ENCODE assay signal across 10 cellular contexts in genomic region chr19:40597329-40597838, GRCh38. TPM values are rescaled to one million over a fixed set of nuclear protein-coding genes. Genes with fewer than 3 reads are reported as not detected.
DNase-seq lines count a peak whose midpoint lies in the region; ATAC-seq and TF ChIP-seq lines count a peak whose summit lies in the region.
"Had no signal": no experiment of that assay in that cellular context is flagged by ENCODE, and none has a peak within 500 bp of the region (broad histone marks: within the 10 kb centered on the region; RNA-seq: fewer than 3 reads in every experiment).

No MANE protein-coding gene starts in this region.

- H3K27me3 Mint-ChIP-seq in endothelial cell (ENCODE audit: unreplicated experiment), result peaks cover 27% of the 10 kb centered on the region

- intact Hi-C loops in posterior vena cava (cut with DNase I), result loop anchor here (5.0 to 10.0 kb wide), 2 partner anchors 63 to 65 kb away; no protein-coding TSS in a partner anchor

- H3K27ac ChIP-seq in MM.1S (ENCODE audit: low read length) (no peak overlapping the region), substantia nigra (ENCODE audit: low read depth, low read length, poor library complexity, severe bottlenecking) (no peak overlapping the region)

- H4K20me1 ChIP-seq in MM.1S (ENCODE audit: insufficient read depth, low read length), result no peaks in the 10 kb centered on the region

- H3K4me3 ChIP-seq in MM.1S (ENCODE audit: low read length), result no peak overlapping the region
- H3K4me3 ChIP-seq: GM12878 had no signal

- H2AFZ ChIP-seq in MM.1S (ENCODE audit: low read length), result no peak overlapping the region

- H3K4me1 Mint-ChIP-seq in endothelial cell (ENCODE audit: unreplicated experiment), result peaks cover 16% of the 10 kb centered on the region

- no peaks in the 10 kb centered on the region for H3K9me3 Mint-ChIP-seq in endothelial cell (ENCODE audit: unreplicated experiment)

- H3F3A ChIP-seq in MM.1S (ENCODE audit: insufficient read depth, low read length), result peaks cover 14% of the 10 kb centered on the region; the same call in 1 of the 2 replicates

- in situ Hi-C loops in Caki2 (cut with HindIII; ENCODE audit: low pct_unique_long_range_greater_than_20kb, low sequenced_read_pairs), result no loop called here

- H3K4me1 ChIP-seq in MM.1S (ENCODE audit: low read length), result peaks cover 20% of the 10 kb centered on the region

- no peak overlapping the region for H3K9ac ChIP-seq in MM.1S (ENCODE audit: low read length)

- H3K9me3 ChIP-seq in MM.1S (replicated peaks; ENCODE audit: insufficient read depth, low read length), result no peaks in the 10 kb centered on the region

- H3K4me2 ChIP-seq in MM.1S (ENCODE audit: low read depth, low read length), result peak overlapping the region; percentile 8; the same call in 1 of the 2 replicates

- no peaks in the 10 kb centered on the region for H3K79me2 ChIP-seq in MM.1S (ENCODE audit: low read length)

- no peak overlapping the region for H3K27ac Mint-ChIP-seq in endothelial cell (ENCODE audit: unreplicated experiment)

- H3K9me2 ChIP-seq in MM.1S (replicated peaks; ENCODE audit: insufficient read depth, low read length), result no peaks in the 10 kb centered on the region

- H3K36me3 ChIP-seq in MM.1S (replicated peaks; ENCODE audit: insufficient read depth, low read length), result no peaks in the 10 kb centered on the region

- H3K4me3 Mint-ChIP-seq in endothelial cell (ENCODE audit: unreplicated experiment), result peak overlapping the region; percentile 88

- no peak for ATAC-seq in GM19467 (IDR thresholded peaks at IDR 0.05; ENCODE audit: unreplicated experiment)
- ATAC-seq: GM12878 had no signal

- peak; percentile 42 for DNase-seq in Caki2 (ENCODE audit: low read depth)
- no peak for DNase-seq in MM.1S
- no peak for DNase-seq in endothelial cell (ENCODE audit: low spot score)
- DNase-seq in posterior vena cava (ENCODE audit: low spot score), result peak; percentile 80
- DNase-seq in SHP77 treated with DMSO at 0.1 percent for 48 hours (lab: John Stamatoyannopoulos, UW), result no peak
- no peak for DNase-seq in substantia nigra (lab: John Stamatoyannopoulos, UW)
- no peak for DNase-seq in stimulated activated CD4-positive, alpha-beta T cell treated with anti-CD3 and anti-CD28 coated beads, Interleukin-15, amount 100 ng/mL, for 24 hours
- DNase-seq: activated effector memory CD4-positive, alpha-beta T cell treated with Interleukin-2 at 50 U/mL for 16 hours had no signal

- no peaks in the 10 kb centered on the region for H3K36me3 Mint-ChIP-seq in endothelial cell (ENCODE audit: low read depth, unreplicated experiment)

- peaks cover 51% of the 10 kb centered on the region for H3K27me3 ChIP-seq in MM.1S (replicated peaks; ENCODE audit: insufficient read depth, low read length)

- no peak for TF ChIP-seq CTCF in MM.1S (IDR thresholded peaks at IDR 0.05; ENCODE audit: low read length)
- no peak for TF ChIP-seq CTCF in endothelial cell (IDR thresholded peaks at IDR 0.05; ENCODE audit: unreplicated experiment)

RNA-seq across cellular contexts. Expression of gene LTBP4, which starts 3.8 kb away (rescaled TPM):
- total RNA-seq in Caki2 (2014; rRNA removed; shearing (Covaris generic); ENCODE audit: low replicate concordance), result 47.7 and 129 TPM in 2 replicates
- total RNA-seq in endothelial cell (ENCODE audit: unreplicated experiment) (175 TPM), posterior vena cava (100 to 1,000 TPM; 200 to 265 TPM)

RNA-seq across cellular contexts. Expression of gene SHKBP1, which starts 20.7 kb away (rescaled TPM):
- total RNA-seq in Caki2 (2014; rRNA removed; shearing (Covaris generic); ENCODE audit: low replicate concordance), result 92.6 and 137 TPM in 2 replicates
- 84.6 TPM for total RNA-seq in endothelial cell (ENCODE audit: unreplicated experiment)
- total RNA-seq in posterior vena cava, result 10 to 100 TPM; 43.8 to 45.3 TPM

Comparison
In these comparisons a context has a peak if more than half of its experiments do, and no peak if none do; other contexts are left out.
1. DNase-seq: peak in Caki2 (single experiment) and posterior vena cava (single experiment); none in MM.1S (single experiment), endothelial cell (single experiment), SHP77 treated with DMSO at 0.1 percent for 48 hours (single experiment), substantia nigra (0 of 49) and stimulated activated CD4-positive, alpha-beta T cell treated with anti-CD3 and anti-CD28 coated beads, Interleukin-15, amount 100 ng/mL, for 24 hours (single experiment).